12 cellular contexts compared by ENCODE assay signal in the genomic region with DNA sequence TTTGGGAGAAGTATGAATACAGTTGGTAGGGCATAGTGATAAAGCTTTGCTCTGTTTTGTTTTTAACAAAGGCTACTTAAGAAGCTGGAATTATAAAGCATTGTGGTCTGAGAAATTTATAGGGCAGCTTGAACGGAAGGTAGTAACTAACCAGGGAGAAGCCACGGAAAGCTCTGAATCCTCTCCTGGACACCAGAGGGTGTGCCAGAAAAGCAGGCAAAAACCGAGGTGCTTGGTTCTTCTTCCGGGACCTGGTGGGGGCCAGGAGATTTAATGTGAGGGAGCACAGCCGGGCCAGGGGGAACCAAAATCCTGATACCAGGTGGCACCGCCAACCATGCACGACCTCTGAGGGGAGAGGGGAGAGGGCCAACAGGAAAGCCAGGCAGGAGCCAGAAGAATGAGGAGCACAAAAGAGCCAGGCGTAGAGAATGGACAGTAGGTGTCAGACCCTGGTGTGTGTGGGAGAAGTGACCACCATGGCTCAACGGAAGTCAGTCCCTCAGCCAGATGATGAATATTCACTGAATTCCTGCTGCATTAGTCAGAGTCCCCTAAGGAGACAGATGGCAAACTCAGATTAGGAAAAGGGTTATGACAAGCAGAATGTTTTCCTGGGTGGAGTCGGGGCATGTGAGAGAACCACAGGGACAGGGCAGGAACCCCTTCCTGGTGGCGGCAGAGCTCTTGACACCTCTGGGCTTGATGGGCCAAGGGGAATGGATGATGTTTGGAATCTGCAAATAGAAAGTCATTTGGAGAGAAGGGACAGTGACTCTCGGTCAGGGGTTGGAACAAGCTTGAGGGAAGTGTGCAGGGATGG.
A peak's percentile ranks its signal among the peaks of the same experiment; 100 is the strongest.
DNase-seq lines count a peak whose midpoint lies in the region; ATAC-seq and TF ChIP-seq lines count a peak whose summit lies in the region.
"Had no signal": no experiment of that assay in that cellular context is flagged by ENCODE, and none has a peak within 500 bp of the region (broad histone marks: within the 10 kb centered on the region; RNA-seq: fewer than 3 reads in every experiment).

No MANE protein-coding gene starts in this region.

- no peak for TF ChIP-seq CTCF in endodermal cell (conservative IDR thresholded peaks at IDR 0.05)

- no peaks in the 10 kb centered on the region for H3K9me3 Mint-ChIP-seq in endodermal cell
- H3K9me3 Mint-ChIP-seq in activated T-cell treated with anti-CD3 and anti-CD28 coated beads, Interleukin-2, amount 50 U/mL, for 4 hours = no peaks in the 10 kb centered on the region

- no peaks in the 10 kb centered on the region for H3K4me1 Mint-ChIP-seq in endodermal cell
- H3K4me1 Mint-ChIP-seq in activated T-cell treated with anti-CD3 and anti-CD28 coated beads, Interleukin-2, amount 50 U/mL, for 4 hours (ENCODE audit: low read depth) = no peaks in the 10 kb centered on the region

- H3K27me3 Mint-ChIP-seq in endodermal cell (ENCODE audit: insufficient read depth) = no peaks in the 10 kb centered on the region
- H3K27me3 Mint-ChIP-seq in activated T-cell treated with anti-CD3 and anti-CD28 coated beads, Interleukin-2, amount 50 U/mL, for 4 hours (ENCODE audit: low read depth) = peaks cover 7% of the 10 kb centered on the region

- H3K9me3 ChIP-seq in MG63 = no peaks in the 10 kb centered on the region
- H3K9me3 ChIP-seq in endodermal cell (ENCODE audit: control insufficient read depth, low read length) = no peaks in the 10 kb centered on the region
- H3K9me3 ChIP-seq in neuronal stem cell (replicated peaks in 1 of 2; ENCODE audit: control insufficient read depth in 2 of 2, insufficient read depth in 1 of 2, low read depth in 1 of 2, low read length in 2 of 2) = peaks cover 0 to 7% of the 10 kb centered on the region in 2 donors

- no peak overlapping the region for H2BK12ac ChIP-seq in neuronal stem cell (ENCODE audit: low read length)

- no peak for ATAC-seq in HG03342 (IDR thresholded peaks at IDR 0.05; ENCODE audit: unreplicated experiment)
- no peak for ATAC-seq in activated T-cell treated with anti-CD3 and anti-CD28 coated beads, Interleukin-2, amount 50 U/mL, for 4 hours
- ATAC-seq in GM19035 (IDR thresholded peaks at IDR 0.05; ENCODE audit: unreplicated experiment) = no peak

- H3K9ac ChIP-seq in endodermal cell (ENCODE audit: extremely low read depth, low read length, poor library complexity, severe bottlenecking) (no peak overlapping the region), neuronal stem cell (ENCODE audit: low read depth, low read length, poor library complexity) (peak overlapping the region; percentile 33)

- no peaks in the 10 kb centered on the region for H3K79me1 ChIP-seq in neuronal stem cell (ENCODE audit: low read depth, low read length)

- H3K4ac ChIP-seq in neuronal stem cell (ENCODE audit: low read length) = no peak overlapping the region

- H3K4me1 ChIP-seq in endodermal cell (ENCODE audit: control insufficient read depth, insufficient read depth, low read length) (no peaks in the 10 kb centered on the region), neuronal stem cell (ENCODE audit: control insufficient read depth in 2 of 2, insufficient read depth in 1 of 2, low read depth in 1 of 2, low read length in 2 of 2) (peaks cover 0 to 26% of the 10 kb centered on the region in 2 donors)

- H3K36me3 ChIP-seq in MG63 = no peaks in the 10 kb centered on the region
- H3K36me3 ChIP-seq in endodermal cell (ENCODE audit: control insufficient read depth, insufficient read depth, low read length) = no peaks in the 10 kb centered on the region
- no peaks in the 10 kb centered on the region for H3K36me3 ChIP-seq in neuronal stem cell (replicated peaks in 1 of 2; ENCODE audit: control insufficient read depth in 2 of 2, insufficient read depth in 2 of 2, low read length in 2 of 2)

- H3K14ac ChIP-seq in neuronal stem cell (ENCODE audit: low read length) = no peak overlapping the region

- peak overlapping the region; percentile 51 for H3K27ac ChIP-seq in endodermal cell (ENCODE audit: low read depth, low read length)
- H3K27ac ChIP-seq in neuronal stem cell (replicated peaks; ENCODE audit: low read length) = no peak overlapping the region

- H3K4me3 ChIP-seq in MG63 = no peak overlapping the region
- no peak overlapping the region for H3K4me3 ChIP-seq in endodermal cell (ENCODE audit: low read length)
- H3K4me3 ChIP-seq in neuronal stem cell (ENCODE audit: low read length in 2 of 2) = no peak overlapping the region

- no peak overlapping the region for H4K8ac ChIP-seq in neuronal stem cell (ENCODE audit: low read depth, low read length)

- no peak overlapping the region for H3K4me3 Mint-ChIP-seq in endodermal cell
- H3K4me3 Mint-ChIP-seq in activated T-cell treated with anti-CD3 and anti-CD28 coated beads, Interleukin-2, amount 50 U/mL, for 4 hours = no peak overlapping the region

- H3K18ac ChIP-seq in neuronal stem cell (ENCODE audit: low read length) = no peak overlapping the region

- peak overlapping the region; percentile 38 for H2AK5ac ChIP-seq in neuronal stem cell (ENCODE audit: low read depth, low read length)

- no peak overlapping the region for H4K91ac ChIP-seq in neuronal stem cell (ENCODE audit: low read depth, low read length, poor library complexity)

- no peak overlapping the region for H3K23ac ChIP-seq in neuronal stem cell (ENCODE audit: low read depth, low read length, poor library complexity)

- H3K4me2 ChIP-seq in neuronal stem cell (ENCODE audit: insufficient read depth, low read length, poor library complexity, severe bottlenecking) = no peak overlapping the region

- H3K36me3 Mint-ChIP-seq in endodermal cell (ENCODE audit: low read depth) = no peaks in the 10 kb centered on the region
- H3K36me3 Mint-ChIP-seq in activated T-cell treated with anti-CD3 and anti-CD28 coated beads, Interleukin-2, amount 50 U/mL, for 4 hours (ENCODE audit: insufficient read depth) = peaks cover 2% of the 10 kb centered on the region

- H2BK120ac ChIP-seq in neuronal stem cell (ENCODE audit: low read depth, low read length) = no peak overlapping the region

- peak overlapping the region; percentile 81 for H2AFZ ChIP-seq in neuronal stem cell (ENCODE audit: low read length)

- 77 to 82% methylated on average over 8 to 12 of the region's 12 CpGs for WGBS in endodermal cell (ENCODE audit: insufficient coverage in 1 of 2, insufficient read length in 1 of 2), 2 experiments
- no CpG with 5 or more reads among the region's 12 CpGs for WGBS in neuronal stem cell (ENCODE audit: extremely low coverage in 2 of 2, insufficient read length in 2 of 2, insufficient replicate concordance in 1 of 2), 2 donors

- H3K27ac Mint-ChIP-seq in endodermal cell = peak overlapping the region; percentile 71

- no peak overlapping the region for H2BK5ac ChIP-seq in neuronal stem cell (ENCODE audit: low read length)

- H2BK15ac ChIP-seq in neuronal stem cell (ENCODE audit: low read length) = no peak overlapping the region

- H3K27me3 ChIP-seq in MG63 (no peaks in the 10 kb centered on the region), endodermal cell (ENCODE audit: control insufficient read depth, insufficient read depth, low read length, poor library complexity, severe bottlenecking) (no peaks in the 10 kb centered on the region), neuronal stem cell (ENCODE audit: control insufficient read depth in 3 of 3, insufficient read depth in 3 of 3, low read depth in 1 of 3, low read length in 3 of 3) (no peaks in the 10 kb centered on the region)

- DNase-seq in EL (peak; percentile 69), MG63 (peak; percentile 16), endodermal cell (peak; percentile 78), neuronal stem cell (ENCODE audit: low spot score) (no peak)
- no peak for DNase-seq in activated T-cell treated with anti-CD3 and anti-CD28 coated beads, Interleukin-2, amount 50 U/mL, for 4 hours
- DNase-seq in stimulated activated CD8-positive, alpha-beta memory T cell treated with anti-CD3 and anti-CD28 coated beads, Interleukin-4, amount 100 ng/mL, for 48 hours = no peak
- DNase-seq: activated CD4-positive, CD25-positive, alpha-beta regulatory T cell treated with anti-CD3 and anti-CD28 coated beads, Interleukin-2, amount 50 U/mL, for 72 hours; GDM1; NCI-H345; substantia nigra had no signal

Comparison
In these comparisons a context has a peak if more than half of its experiments do, and no peak if none do; other contexts are left out.
1. DNase-seq: peak in EL (single experiment), MG63 (single experiment) and endodermal cell (single experiment); none in neuronal stem cell (single experiment), activated T-cell treated with anti-CD3 and anti-CD28 coated beads, Interleukin-2, amount 50 U/mL, for 4 hours (single experiment) and stimulated activated CD8-positive, alpha-beta memory T cell treated with anti-CD3 and anti-CD28 coated beads, Interleukin-4, amount 100 ng/mL, for 48 hours (single experiment).